ENCODE assay signal across 1 cellular context in genomic region chr5:130526708-130527107, GRCh38.
TF ChIP-seq lines count a peak whose summit lies in the region.

No MANE protein-coding gene starts in this region.

TF ChIP-seq in A549, 52 proteins besides CTCF, POLR2A, EP300 and RAD21 (continued from another document):
- TF ChIP-seq EHMT2 (IDR thresholded peaks at IDR 0.05; ENCODE audit: low read depth): 0 out of 2 replicates have a peak, but pooled peaks have one; percentile 49
- no peak for TF ChIP-seq CHD2 (IDR thresholded peaks at IDR 0.05; ENCODE audit: low read length, partially characterized antibody)
- no peak for TF ChIP-seq HOXA7 (CRISPR knock-in tag; IDR thresholded peaks at IDR 0.05)
